35 cellular contexts compared by ENCODE assay signal in genomic region chr12:111028830-111029229, GRCh38. TPM values are rescaled to one million over a fixed set of nuclear protein-coding genes. Genes with fewer than 3 reads are reported as not detected.
"Had no signal": no experiment of that assay in that cellular context is flagged by ENCODE, and none has a peak within 500 bp of the region (broad histone marks: within the 10 kb centered on the region; RNA-seq: fewer than 3 reads in every experiment).

No MANE protein-coding gene starts in this region.

- H3K9me3 Mint-ChIP-seq: activated B cell treated with CpG ODN at 0.5 μM for 24 hours; activated CD4-positive, alpha-beta memory T cell treated with anti-CD3 and anti-CD28 coated beads for 36 hours; activated CD4-positive, alpha-beta T cell treated with anti-CD3 and anti-CD28 coated beads, Interleukin-2, amount 10 ng/mL, durations not matched to agents 24 days and 14 days; activated naive CD4-positive, alpha-beta T cell treated with anti-CD3 and anti-CD28 coated beads, Interleukin-2, amount 10 ng/mL, durations not matched to agents 7 days and 5 days; activated naive CD4-positive, alpha-beta T cell treated with anti-CD3 and anti-CD28 coated beads, Interleukin-2, amount 50 U/mL, for 72 hours; activated naive CD8-positive, alpha-beta T cell treated with anti-CD3 and anti-CD28 coated beads, Interleukin-2, amount 10 ng/mL, durations not matched to agents 7 days and 5 days; activated T-helper 1 cell treated with anti-CD3 and anti-CD28 coated beads, Interleukin-12 subunit alpha, Interleukin-12 subunit beta, Interleukin-2, Interleukin-4 antibody, amounts not matched to agents 30 ng/mL and 10 ng/mL and 1 ng/mL, durations not matched to agents 14 hours and 24 hours and 36 hours; activated T-helper 2 cell treated with anti-CD3 and anti-CD28 coated beads, Interferon-gamma antibody, Interleukin-2, Interleukin-4, amounts not matched to agents 10 μg/mL and 5 μg/mL and 100 μg/mL, durations not matched to agents 14 hours and 24 hours and 36 hours; effector memory CD8-positive, alpha-beta T cell had no signal

- H3K27ac ChIP-seq: ascending aorta, brain microvascular endothelial cell, esophagus muscularis mucosa, foreskin keratinocyte, gastrocnemius medialis, heart left ventricle, VCaP had no signal

- H3K27me3 ChIP-seq: ascending aorta had no signal

- ATAC-seq: activated CD4-positive, alpha-beta T cell treated with anti-CD3 and anti-CD28 coated beads for 36 hours; activated CD8-positive, alpha-beta memory T cell treated with anti-CD3 and anti-CD28 coated beads, Interleukin-2, amount 10 ng/mL, durations not matched to agents 7 days and 5 days; activated CD8-positive, alpha-beta T cell treated with anti-CD3 and anti-CD28 coated beads, Interleukin-2, amount 10 ng/mL, durations not matched to agents 7 days and 5 days; activated naive CD4-positive, alpha-beta T cell treated with anti-CD3 and anti-CD28 coated beads, Interleukin-2, amount 50 U/mL, for 72 hours; effector memory CD8-positive, alpha-beta T cell; foreskin keratinocyte; gastrocnemius medialis; heart left ventricle had no signal

- H3K4me3 ChIP-seq: ascending aorta, esophagus muscularis mucosa, gastrocnemius medialis, heart left ventricle had no signal

- H3K4me1 Mint-ChIP-seq: activated CD8-positive, alpha-beta memory T cell treated with anti-CD3 and anti-CD28 coated beads, Interleukin-2, amount 10 ng/mL, durations not matched to agents 7 days and 5 days had no signal

- H3K27ac Mint-ChIP-seq: activated B cell treated with CpG ODN at 0.5 μM for 24 hours; activated CD4-positive, alpha-beta memory T cell treated with anti-CD3 and anti-CD28 coated beads for 36 hours; activated CD4-positive, alpha-beta T cell treated with anti-CD3 and anti-CD28 coated beads for 36 hours; activated CD4-positive, alpha-beta T cell treated with anti-CD3 and anti-CD28 coated beads, Interleukin-2, amount 10 ng/mL, durations not matched to agents 24 days and 14 days; activated CD8-positive, alpha-beta memory T cell treated with anti-CD3 and anti-CD28 coated beads, Interleukin-2, amount 10 ng/mL, durations not matched to agents 7 days and 5 days; activated CD8-positive, alpha-beta T cell treated with anti-CD3 and anti-CD28 coated beads, Interleukin-2, amount 10 ng/mL, durations not matched to agents 7 days and 5 days; activated naive CD4-positive, alpha-beta T cell treated with anti-CD3 and anti-CD28 coated beads, Interleukin-2, amount 10 ng/mL, durations not matched to agents 7 days and 5 days; activated naive CD4-positive, alpha-beta T cell treated with anti-CD3 and anti-CD28 coated beads, Interleukin-2, amount 50 U/mL, for 72 hours; activated naive CD8-positive, alpha-beta T cell treated with anti-CD3 and anti-CD28 coated beads, Interleukin-2, amount 10 ng/mL, durations not matched to agents 7 days and 5 days; activated T-helper 1 cell treated with anti-CD3 and anti-CD28 coated beads, Interleukin-12 subunit alpha, Interleukin-12 subunit beta, Interleukin-2, Interleukin-4 antibody, amounts not matched to agents 30 ng/mL and 10 ng/mL and 1 ng/mL, durations not matched to agents 14 hours and 24 hours and 36 hours; activated T-helper 2 cell treated with anti-CD3 and anti-CD28 coated beads, Interferon-gamma antibody, Interleukin-2, Interleukin-4, amounts not matched to agents 10 μg/mL and 5 μg/mL and 100 μg/mL, durations not matched to agents 14 hours and 24 hours and 36 hours; effector memory CD8-positive, alpha-beta T cell had no signal

- DNase-seq: activated B cell treated with CpG ODN at 0.5 μM for 24 hours; activated CD4-positive, alpha-beta memory T cell treated with anti-CD3 and anti-CD28 coated beads for 36 hours; activated CD4-positive, alpha-beta T cell treated with anti-CD3 and anti-CD28 coated beads for 36 hours; activated CD4-positive, alpha-beta T cell treated with anti-CD3 and anti-CD28 coated beads, Interleukin-2, amount 10 ng/mL, durations not matched to agents 24 days and 14 days; activated CD4-positive, CD25-positive, alpha-beta regulatory T cell treated with anti-CD3 and anti-CD28 coated beads, Interleukin-2, amount 50 U/mL, for 72 hours; activated CD8-positive, alpha-beta memory T cell treated with anti-CD3 and anti-CD28 coated beads, Interleukin-2, amount 10 ng/mL, durations not matched to agents 7 days and 5 days; activated CD8-positive, alpha-beta memory T cell treated with anti-CD3 and anti-CD28 coated beads, Interleukin-2, amount 50 U/mL, for 4 hours; activated CD8-positive, alpha-beta T cell treated with anti-CD3 and anti-CD28 coated beads, Interleukin-2, amount 10 ng/mL, durations not matched to agents 7 days and 5 days; activated naive CD4-positive, alpha-beta T cell treated with anti-CD3 and anti-CD28 coated beads, Interleukin-2, amount 10 ng/mL, durations not matched to agents 7 days and 5 days; activated naive CD8-positive, alpha-beta T cell treated with anti-CD3 and anti-CD28 coated beads, Interleukin-2, amount 10 ng/mL, durations not matched to agents 7 days and 5 days; activated T-cell treated with anti-CD3 and anti-CD28 coated beads, Interleukin-2, amount 50 U/mL, for 1 hour; activated T-cell treated with anti-CD3 and anti-CD28 coated beads, Interleukin-2, amount 50 U/mL, for 48 hours; brain microvascular endothelial cell; caudate nucleus; cortex of kidney; dermis blood vessel endothelial cell; effector CD4-positive, alpha-beta T cell; effector memory CD8-positive, alpha-beta T cell; erythroblast; foreskin keratinocyte; gastrocnemius medialis; glutamatergic neuron; heart left ventricle; T-helper 1 cell; T-helper 2 cell had no signal

- H3K36me3 Mint-ChIP-seq: activated CD4-positive, alpha-beta memory T cell treated with anti-CD3 and anti-CD28 coated beads for 36 hours; activated CD8-positive, alpha-beta memory T cell treated with anti-CD3 and anti-CD28 coated beads, Interleukin-2, amount 10 ng/mL, durations not matched to agents 7 days and 5 days; activated naive CD4-positive, alpha-beta T cell treated with anti-CD3 and anti-CD28 coated beads, Interleukin-2, amount 10 ng/mL, durations not matched to agents 7 days and 5 days; activated naive CD4-positive, alpha-beta T cell treated with anti-CD3 and anti-CD28 coated beads, Interleukin-2, amount 50 U/mL, for 72 hours; activated naive CD8-positive, alpha-beta T cell treated with anti-CD3 and anti-CD28 coated beads, Interleukin-2, amount 10 ng/mL, durations not matched to agents 7 days and 5 days had no signal

- H3K36me3 ChIP-seq: ascending aorta, brain microvascular endothelial cell, esophagus muscularis mucosa, gastrocnemius medialis, heart left ventricle had no signal

- FAIRE-seq: colon, TTC549 had no signal

- H3K9me3 ChIP-seq: ascending aorta, esophagus muscularis mucosa, gastrocnemius medialis, heart left ventricle had no signal

- H3K4me3 Mint-ChIP-seq: activated B cell treated with CpG ODN at 0.5 μM for 24 hours; activated CD4-positive, alpha-beta memory T cell treated with anti-CD3 and anti-CD28 coated beads for 36 hours; activated CD4-positive, alpha-beta T cell treated with anti-CD3 and anti-CD28 coated beads for 36 hours; activated CD4-positive, alpha-beta T cell treated with anti-CD3 and anti-CD28 coated beads, Interleukin-2, amount 10 ng/mL, durations not matched to agents 24 days and 14 days; activated CD8-positive, alpha-beta memory T cell treated with anti-CD3 and anti-CD28 coated beads, Interleukin-2, amount 10 ng/mL, durations not matched to agents 7 days and 5 days; activated CD8-positive, alpha-beta T cell treated with anti-CD3 and anti-CD28 coated beads, Interleukin-2, amount 10 ng/mL, durations not matched to agents 7 days and 5 days; activated naive CD4-positive, alpha-beta T cell treated with anti-CD3 and anti-CD28 coated beads, Interleukin-2, amount 10 ng/mL, durations not matched to agents 7 days and 5 days; activated naive CD8-positive, alpha-beta T cell treated with anti-CD3 and anti-CD28 coated beads, Interleukin-2, amount 10 ng/mL, durations not matched to agents 7 days and 5 days; activated T-helper 1 cell treated with anti-CD3 and anti-CD28 coated beads, Interleukin-12 subunit alpha, Interleukin-12 subunit beta, Interleukin-2, Interleukin-4 antibody, amounts not matched to agents 30 ng/mL and 10 ng/mL and 1 ng/mL, durations not matched to agents 14 hours and 24 hours and 36 hours; effector memory CD8-positive, alpha-beta T cell had no signal

- H3K4me1 ChIP-seq: ascending aorta, foreskin keratinocyte had no signal

RNA-seq across cellular contexts. Expression of gene CUX2, which starts 5.1 kb away (rescaled TPM):
- total RNA-seq: activated B cell treated with CpG ODN at 0.5 μM for 24 hours; activated CD8-positive, alpha-beta memory T cell treated with anti-CD3 and anti-CD28 coated beads for 36 hours; activated T-helper 1 cell treated with anti-CD3 and anti-CD28 coated beads, Interleukin-12 subunit alpha, Interleukin-12 subunit beta, Interleukin-2, Interleukin-4 antibody, amounts not matched to agents 30 ng/mL and 10 ng/mL and 1 ng/mL, durations not matched to agents 14 hours and 24 hours and 36 hours; activated T-helper 2 cell treated with anti-CD3 and anti-CD28 coated beads, Interferon-gamma antibody, Interleukin-2, Interleukin-4, amounts not matched to agents 10 μg/mL and 5 μg/mL and 100 μg/mL, durations not matched to agents 14 hours and 24 hours and 36 hours; ascending aorta; chondrocyte; dermis blood vessel endothelial cell; foreskin keratinocyte had no signal
- polyA plus RNA-seq: foreskin keratinocyte, heart left ventricle had no signal
